1 cellular context compared by ENCODE assay signal in the genomic region with DNA sequence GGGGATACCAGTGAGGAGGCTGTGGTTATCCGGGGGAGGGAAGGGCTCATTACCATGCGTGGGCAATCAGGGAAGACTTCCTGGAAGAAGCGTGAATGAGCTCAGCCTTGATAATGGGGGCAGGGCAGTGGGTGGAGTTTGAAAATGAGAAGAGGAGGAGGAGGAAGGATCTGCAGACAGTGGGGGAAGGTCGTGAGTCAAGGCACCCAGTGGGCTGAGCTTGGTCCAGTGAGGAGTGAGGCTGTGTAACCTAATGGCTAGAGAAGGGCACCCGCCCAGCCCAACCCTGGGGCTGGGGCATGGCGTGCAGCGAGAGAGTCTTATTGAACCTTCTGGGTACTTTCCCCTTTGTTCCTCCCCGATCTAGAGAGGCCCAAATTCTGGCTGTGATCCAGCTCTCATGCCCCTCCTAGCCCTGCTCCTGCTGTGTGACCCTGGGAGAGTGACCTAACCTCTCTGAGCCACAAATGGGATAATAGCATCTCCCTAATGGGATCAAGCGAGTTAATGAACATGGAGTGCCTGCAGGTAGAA.
A peak's percentile ranks its signal among the peaks of the same experiment; 100 is the strongest.
TF ChIP-seq lines count a peak whose summit lies in the region.

No MANE protein-coding gene starts in this region.

TF ChIP-seq in K562, 482 proteins besides CTCF, POLR2A, EP300 and RAD21 (continued from another document and continues in another):
- no peak for TF ChIP-seq ZBTB26 (CRISPR knock-in tag; IDR thresholded peaks at IDR 0.05)
- TF ChIP-seq RAD51 (IDR thresholded peaks at IDR 0.05; ENCODE audit: borderline replicate concordance, low read depth): no peak
- TF ChIP-seq, protein P1, sequence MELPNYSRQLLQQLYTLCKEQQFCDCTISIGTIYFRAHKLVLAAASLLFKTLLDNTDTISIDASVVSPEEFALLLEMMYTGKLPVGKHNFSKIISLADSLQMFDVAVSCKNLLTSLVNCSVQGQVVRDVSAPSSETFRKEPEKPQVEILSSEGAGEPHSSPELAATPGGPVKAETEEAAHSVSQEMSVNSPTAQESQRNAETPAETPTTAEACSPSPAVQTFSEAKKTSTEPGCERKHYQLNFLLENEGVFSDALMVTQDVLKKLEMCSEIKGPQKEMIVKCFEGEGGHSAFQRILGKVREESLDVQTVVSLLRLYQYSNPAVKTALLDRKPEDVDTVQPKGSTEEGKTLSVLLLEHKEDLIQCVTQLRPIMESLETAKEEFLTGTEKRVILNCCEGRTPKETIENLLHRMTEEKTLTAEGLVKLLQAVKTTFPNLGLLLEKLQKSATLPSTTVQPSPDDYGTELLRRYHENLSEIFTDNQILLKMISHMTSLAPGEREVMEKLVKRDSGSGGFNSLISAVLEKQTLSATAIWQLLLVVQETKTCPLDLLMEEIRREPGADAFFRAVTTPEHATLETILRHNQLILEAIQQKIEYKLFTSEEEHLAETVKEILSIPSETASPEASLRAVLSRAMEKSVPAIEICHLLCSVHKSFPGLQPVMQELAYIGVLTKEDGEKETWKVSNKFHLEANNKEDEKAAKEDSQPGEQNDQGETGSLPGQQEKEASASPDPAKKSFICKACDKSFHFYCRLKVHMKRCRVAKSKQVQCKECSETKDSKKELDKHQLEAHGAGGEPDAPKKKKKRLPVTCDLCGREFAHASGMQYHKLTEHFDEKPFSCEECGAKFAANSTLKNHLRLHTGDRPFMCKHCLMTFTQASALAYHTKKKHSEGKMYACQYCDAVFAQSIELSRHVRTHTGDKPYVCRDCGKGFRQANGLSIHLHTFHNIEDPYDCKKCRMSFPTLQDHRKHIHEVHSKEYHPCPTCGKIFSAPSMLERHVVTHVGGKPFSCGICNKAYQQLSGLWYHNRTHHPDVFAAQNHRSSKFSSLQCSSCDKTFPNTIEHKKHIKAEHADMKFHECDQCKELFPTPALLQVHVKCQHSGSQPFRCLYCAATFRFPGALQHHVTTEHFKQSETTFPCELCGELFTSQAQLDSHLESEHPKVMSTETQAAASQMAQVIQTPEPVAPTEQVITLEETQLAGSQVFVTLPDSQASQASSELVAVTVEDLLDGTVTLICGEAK (IDR thresholded peaks at IDR 0.05): no peak
- TF ChIP-seq, protein P1 (CRISPR knock-in tag; IDR thresholded peaks at IDR 0.05): no peak
- TF ChIP-seq ZNF764 (CRISPR knock-in tag; IDR thresholded peaks at IDR 0.05; ENCODE audit: low read depth): no peak
- no peak for TF ChIP-seq ZBTB5 (IDR thresholded peaks at IDR 0.05)
- TF ChIP-seq XRCC4 (IDR thresholded peaks at IDR 0.05; ENCODE audit: extremely low read depth, insufficient read depth, insufficient read length): no peak
- TF ChIP-seq CBX5 (IDR thresholded peaks at IDR 0.05; ENCODE audit: borderline replicate concordance, low read depth): no peak
- no peak for TF ChIP-seq CCNT2 (IDR thresholded peaks at IDR 0.05; ENCODE audit: borderline replicate concordance, extremely low read depth, insufficient read length, low read depth, low read length)
- peak; percentile 90 for TF ChIP-seq EGR1 (conservative IDR thresholded peaks at IDR 0.05)
- no peak for TF ChIP-seq ZNF347 (CRISPR knock-in tag; IDR thresholded peaks at IDR 0.05; ENCODE audit: low read depth)
- no peak for TF ChIP-seq C11orf30 (IDR thresholded peaks at IDR 0.05; ENCODE audit: low read depth)
- no peak for TF ChIP-seq KDM4B (IDR thresholded peaks at IDR 0.05; ENCODE audit: borderline replicate concordance in 2 of 2, low read depth in 1 of 2)
- no peak for TF ChIP-seq ZC3H11A (IDR thresholded peaks at IDR 0.05; ENCODE audit: low read depth, low read length)
- no peak for TF ChIP-seq ZNF551 (CRISPR knock-in tag; IDR thresholded peaks at IDR 0.05)
- no peak for TF ChIP-seq HINFP (tag; conservative IDR thresholded peaks at IDR 0.05; ENCODE audit: low read depth)
- TF ChIP-seq VEZF1 (CRISPR knock-in tag; IDR thresholded peaks at IDR 0.05): no peak
- no peak for TF ChIP-seq CBFB (CRISPR knock-in tag; IDR thresholded peaks at IDR 0.05)
- TF ChIP-seq SMARCC2 (IDR thresholded peaks at IDR 0.05; ENCODE audit: low read depth): no peak
- TF ChIP-seq, protein P2, sequence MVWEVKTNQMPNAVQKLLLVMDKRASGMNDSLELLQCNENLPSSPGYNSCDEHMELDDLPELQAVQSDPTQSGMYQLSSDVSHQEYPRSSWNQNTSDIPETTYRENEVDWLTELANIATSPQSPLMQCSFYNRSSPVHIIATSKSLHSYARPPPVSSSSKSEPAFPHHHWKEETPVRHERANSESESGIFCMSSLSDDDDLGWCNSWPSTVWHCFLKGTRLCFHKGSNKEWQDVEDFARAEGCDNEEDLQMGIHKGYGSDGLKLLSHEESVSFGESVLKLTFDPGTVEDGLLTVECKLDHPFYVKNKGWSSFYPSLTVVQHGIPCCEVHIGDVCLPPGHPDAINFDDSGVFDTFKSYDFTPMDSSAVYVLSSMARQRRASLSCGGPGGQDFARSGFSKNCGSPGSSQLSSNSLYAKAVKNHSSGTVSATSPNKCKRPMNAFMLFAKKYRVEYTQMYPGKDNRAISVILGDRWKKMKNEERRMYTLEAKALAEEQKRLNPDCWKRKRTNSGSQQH (CRISPR knock-in tag; IDR thresholded peaks at IDR 0.05): 0 out of 2 replicates have a peak, but pooled peaks have one; percentile 21
- TF ChIP-seq MAFF (IDR thresholded peaks at IDR 0.05; ENCODE audit: low read length): no peak
- TF ChIP-seq, protein P3, sequence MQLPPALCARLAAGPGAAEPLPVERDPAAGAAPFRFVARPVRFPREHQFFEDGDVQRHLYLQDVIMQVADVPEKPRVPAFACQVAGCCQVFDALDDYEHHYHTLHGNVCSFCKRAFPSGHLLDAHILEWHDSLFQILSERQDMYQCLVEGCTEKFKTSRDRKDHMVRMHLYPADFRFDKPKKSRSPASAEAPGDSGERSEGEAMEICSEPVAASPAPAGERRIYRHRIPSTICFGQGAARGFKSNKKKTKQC (CRISPR knock-in tag; IDR thresholded peaks at IDR 0.05): no peak
- no peak for TF ChIP-seq TBP (optimal IDR thresholded peaks at IDR 0.05; ENCODE audit: low read depth, low read length)
- no peak for TF ChIP-seq ZFP30 (CRISPR knock-in tag; IDR thresholded peaks at IDR 0.05; ENCODE audit: borderline replicate concordance)
- TF ChIP-seq ZBTB17 (CRISPR knock-in tag; IDR thresholded peaks at IDR 0.05): no peak
- no peak for TF ChIP-seq ZNF589 (CRISPR knock-in tag; IDR thresholded peaks at IDR 0.05; ENCODE audit: low read depth)
- TF ChIP-seq GABPB1 (CRISPR knock-in tag; IDR thresholded peaks at IDR 0.05): no peak
- TF ChIP-seq ZBTB34 (CRISPR knock-in tag; IDR thresholded peaks at IDR 0.05): no peak
- TF ChIP-seq PHF8 (IDR thresholded peaks at IDR 0.05; ENCODE audit: borderline replicate concordance, low read length): no peak
- no peak for TF ChIP-seq LARP7 (IDR thresholded peaks at IDR 0.05)
- TF ChIP-seq GMEB1 (CRISPR knock-in tag; IDR thresholded peaks at IDR 0.05): no peak
- TF ChIP-seq PRMT5 (CRISPR knock-in tag; IDR thresholded peaks at IDR 0.05): no peak
- no peak for TF ChIP-seq ZBTB8A (IDR thresholded peaks at IDR 0.05; ENCODE audit: partially characterized antibody)
- TF ChIP-seq TEAD1 (CRISPR knock-in tag; IDR thresholded peaks at IDR 0.05): no peak
- no peak for TF ChIP-seq CBX8 (IDR thresholded peaks at IDR 0.05; ENCODE audit: borderline replicate concordance, extremely low read depth, low read depth, low read length, poor library complexity, severe bottlenecking)
- no peak for TF ChIP-seq KAT2B (IDR thresholded peaks at IDR 0.05; ENCODE audit: low read depth, low read length)
- no peak for TF ChIP-seq CXXC5 (CRISPR knock-in tag; IDR thresholded peaks at IDR 0.05)
